In genomic region chr12:25689996-25690501, GRCh38 we compare ENCODE assay signal across 1 cellular context.
TF ChIP-seq lines count a peak whose summit lies in the region.

No MANE protein-coding gene starts in this region.

TF ChIP-seq in HEK293, 187 proteins besides CTCF, POLR2A, EP300 and RAD21 (continued from another document):
- TF ChIP-seq ZNF174 (tag by site-specific recombination; IDR thresholded peaks at IDR 0.05) (no peak), ZNF140 (tag by site-specific recombination; IDR thresholded peaks at IDR 0.05) (no peak), PRDM4 (tag by site-specific recombination; IDR thresholded peaks at IDR 0.05) (peak; percentile 90), GLIS1 (tag by site-specific recombination; IDR thresholded peaks at IDR 0.05) (peak; percentile 91), ZBTB8A (tag by site-specific recombination; IDR thresholded peaks at IDR 0.05) (peak; percentile 37; the same call in 1 of the 2 replicates), ZNF398 (tag by site-specific recombination; IDR thresholded peaks at IDR 0.05) (peak; percentile 41; the same call in 1 of the 2 replicates), ZNF416 (tag by site-specific recombination; IDR thresholded peaks at IDR 0.05) (no peak), YY1 (tag by site-specific recombination; IDR thresholded peaks at IDR 0.05) (no peak), WT1 (tag by site-specific recombination; IDR thresholded peaks at IDR 0.05) (peak; percentile 35; the same call in 1 of the 2 replicates), IKZF3 (tag by site-specific recombination; IDR thresholded peaks at IDR 0.05) (peak; percentile 71; the same call in 1 of the 2 replicates), ZBTB44 (tag by site-specific recombination; IDR thresholded peaks at IDR 0.05) (no peak), ZFHX2 (tag by site-specific recombination; conservative IDR thresholded peaks at IDR 0.05) (0 out of 2 replicates have a peak, but pooled peaks have one; percentile 40), BCL11A (tag by site-specific recombination; IDR thresholded peaks at IDR 0.05; ENCODE audit: low read depth) (no peak), ZNF223 (tag by site-specific recombination; IDR thresholded peaks at IDR 0.05) (no peak), ZBTB48 (tag by site-specific recombination; IDR thresholded peaks at IDR 0.05) (peak; percentile 73; the same call in 1 of the 2 replicates), ZBTB17 (tag by site-specific recombination; IDR thresholded peaks at IDR 0.05) (peak; percentile 92), PATZ1 (tag by site-specific recombination; IDR thresholded peaks at IDR 0.05) (no peak), HOXC10 (CRISPR knock-in tag; IDR thresholded peaks at IDR 0.05) (no peak), ZNF596 (tag by site-specific recombination; IDR thresholded peaks at IDR 0.05) (no peak), ZNF423 (tag by site-specific recombination; IDR thresholded peaks at IDR 0.05) (peak; percentile 76; the same call in 1 of the 2 replicates), ZNF335 (tag by site-specific recombination; conservative IDR thresholded peaks at IDR 0.05) (peak; percentile 86), ZBTB20 (tag by site-specific recombination; IDR thresholded peaks at IDR 0.05) (peak; percentile 28; the same call in 1 of the 2 replicates), OSR2 (tag by site-specific recombination; IDR thresholded peaks at IDR 0.05) (peak; percentile 96)
TF ChIP-seq in HEK293: peak in this region for 22.
